ENCODE assay signal across 21 cellular contexts in genomic region chr1:205703072-205703471, GRCh38. TPM values are rescaled to one million over a fixed set of nuclear protein-coding genes. Genes with fewer than 3 reads are reported as not detected.
DNase-seq lines count a peak whose midpoint lies in the region; ATAC-seq, FAIRE-seq and TF ChIP-seq lines count a peak whose summit lies in the region.
"Had no signal": no experiment of that assay in that cellular context is flagged by ENCODE, and none has a peak within 500 bp of the region (broad histone marks: within the 10 kb centered on the region; RNA-seq: fewer than 3 reads in every experiment).

No MANE protein-coding gene starts in this region.

- H3K27ac Mint-ChIP-seq in effector memory CD8-positive, alpha-beta T cell: peak overlapping the region; percentile 66 to 78
- H3K27ac Mint-ChIP-seq: activated naive CD4-positive, alpha-beta T cell treated with anti-CD3 and anti-CD28 coated beads, Interleukin-2, amount 10 ng/mL, durations not matched to agents 7 days and 5 days; activated T-cell treated with anti-CD3 and anti-CD28 coated beads, Interleukin-2, amount 50 U/mL, for 24 hours; T-cell had no signal

- intact Hi-C loops in pancreas (cut with DNase I): loop anchor here in 1 of 3 donors (5.0 kb wide), 1 partner anchor 41 kb away; no protein-coding TSS in a partner anchor

- peaks cover 3% of the 10 kb centered on the region for H3K36me3 Mint-ChIP-seq in effector memory CD8-positive, alpha-beta T cell (ENCODE audit: insufficient read depth)

- H3K27me3 ChIP-seq in pancreas: no peaks in the 10 kb centered on the region
- H3K27me3 ChIP-seq: ascending aorta, heart right ventricle had no signal

- no peak overlapping the region for H3K4me3 ChIP-seq in pancreas
- H3K4me3 ChIP-seq: A549, ascending aorta, heart right ventricle had no signal

- no peak overlapping the region for H3K4me3 Mint-ChIP-seq in effector memory CD8-positive, alpha-beta T cell
- H3K4me3 Mint-ChIP-seq: activated naive CD4-positive, alpha-beta T cell treated with anti-CD3 and anti-CD28 coated beads, Interleukin-2, amount 10 ng/mL, durations not matched to agents 7 days and 5 days; activated T-cell treated with anti-CD3 and anti-CD28 coated beads, Interleukin-2, amount 50 U/mL, for 24 hours; CD4-positive, alpha-beta memory T cell; T-cell had no signal

- H3K9me3 ChIP-seq in pancreas: no peaks in the 10 kb centered on the region
- H3K9me3 ChIP-seq: A549, ascending aorta, heart right ventricle had no signal

- H3K27me3 Mint-ChIP-seq in effector memory CD8-positive, alpha-beta T cell: no peaks in the 10 kb centered on the region
- H3K27me3 Mint-ChIP-seq: activated naive CD4-positive, alpha-beta T cell treated with anti-CD3 and anti-CD28 coated beads, Interleukin-2, amount 10 ng/mL, durations not matched to agents 7 days and 5 days; activated T-cell treated with anti-CD3 and anti-CD28 coated beads, Interleukin-2, amount 50 U/mL, for 24 hours; CD4-positive, alpha-beta memory T cell had no signal

- no peak for TF ChIP-seq CTCF in pancreas (IDR thresholded peaks at IDR 0.05)

- FAIRE-seq in pancreas (lab: Jason Lieb, UNC): no peak
- FAIRE-seq: A549 had no signal

- DNase-seq in NCI-H2196 (lab: John Stamatoyannopoulos, UW; ENCODE audit: unreplicated experiment): peak; percentile 29
- DNase-seq in NCI-H2196 treated with DMSO at 0.1 percent for 48 hours (lab: John Stamatoyannopoulos, UW; ENCODE audit: unreplicated experiment): no peak
- peak; percentile 52 for DNase-seq in NCI-H2029 treated with DMSO at 0.1 percent for 48 hours (lab: John Stamatoyannopoulos, UW)
- no peak for DNase-seq in effector memory CD8-positive, alpha-beta T cell
- DNase-seq in pancreas: no peak
- DNase-seq in SKM-1 (lab: John Stamatoyannopoulos, UW; ENCODE audit: unreplicated experiment): no peak
- DNase-seq in stimulated activated CD4-positive, alpha-beta T cell treated with anti-CD3 and anti-CD28 coated beads, Interleukin-4, amount 100 ng/mL, for 24 hours: no peak
- DNase-seq: activated CD4-positive, alpha-beta T cell treated with anti-CD3 and anti-CD28 coated beads, Interleukin-2, amount 50 U/mL, for 48 hours; activated naive CD4-positive, alpha-beta T cell treated with anti-CD3 and anti-CD28 coated beads, Interleukin-2, amount 10 ng/mL, durations not matched to agents 7 days and 5 days; activated T-cell treated with anti-CD3 and anti-CD28 coated beads, Interleukin-2, amount 50 U/mL, for 24 hours; CD4-positive, alpha-beta memory T cell; effector memory CD4-positive, alpha-beta T cell; heart right ventricle; NCI-H2081 treated with DMSO at 0.1 percent for 48 hours; stimulated activated CD4-positive, alpha-beta T cell treated with anti-CD3 and anti-CD28 coated beads, Interleukin-12 subunit alpha, Interleukin-12 subunit beta, amount 100 ng/mL, for 4 hours; T-cell had no signal

- no peaks in the 10 kb centered on the region for H3K4me1 Mint-ChIP-seq in effector memory CD8-positive, alpha-beta T cell (ENCODE audit: low read depth in 2 of 2)
- H3K4me1 Mint-ChIP-seq: CD4-positive, alpha-beta memory T cell had no signal

- ATAC-seq in effector memory CD8-positive, alpha-beta T cell (replicated peaks): no peak
- peak in 3 of 4 donors; percentile 71 to 77 (median 74) for ATAC-seq in pancreas
- no peak for ATAC-seq in GM21423 (IDR thresholded peaks at IDR 0.05; ENCODE audit: unreplicated experiment)
- ATAC-seq: HCT116, heart right ventricle, T-cell had no signal

- H3K9me3 Mint-ChIP-seq in effector memory CD8-positive, alpha-beta T cell: no peaks in the 10 kb centered on the region
- H3K9me3 Mint-ChIP-seq: activated naive CD4-positive, alpha-beta T cell treated with anti-CD3 and anti-CD28 coated beads, Interleukin-2, amount 10 ng/mL, durations not matched to agents 7 days and 5 days; activated T-cell treated with anti-CD3 and anti-CD28 coated beads, Interleukin-2, amount 50 U/mL, for 24 hours; CD4-positive, alpha-beta memory T cell; T-cell had no signal

- no peaks in the 10 kb centered on the region for H3K36me3 ChIP-seq in pancreas

- no peaks in the 10 kb centered on the region for H3K4me1 ChIP-seq in pancreas
- H3K4me1 ChIP-seq: A549, ascending aorta had no signal

- 33 to 34% methylated on average over 1 of the region's 1 CpG for WGBS in pancreas, 2 donors

- H3K27ac ChIP-seq in pancreas: no peak overlapping the region
- H3K27ac ChIP-seq: A549, ascending aorta, heart right ventricle, HL-60 had no signal

RNA-seq across cellular contexts. Expression of gene SLC45A3, which starts 22.8 kb away (rescaled TPM):
- 1 to 10 TPM in 3 of 6 donors, under 1 TPM in 3; 0.28 to 2.1 (median 0.90) TPM for total RNA-seq in pancreas
- 1 to 10 TPM; 1.4 to 4.7 TPM for polyA plus RNA-seq in pancreas
- polyA plus RNA-seq: CD4-positive, alpha-beta memory T cell had no signal

RNA-seq across cellular contexts. Expression of gene NUCKS1, which starts 46.9 kb away (rescaled TPM):
- total RNA-seq in pancreas: 10 to 100 TPM; 33.0 to 69.6 (median 53.5) TPM
- 10 to 100 TPM; 15.1 to 91.4 TPM for polyA plus RNA-seq in pancreas

Comparison
In these comparisons a context has a peak if more than half of its experiments do, and no peak if none do; other contexts are left out.
1. DNase-seq: peak in NCI-H2196 (single experiment) and NCI-H2029 treated with DMSO at 0.1 percent for 48 hours (single experiment); none in NCI-H2196 treated with DMSO at 0.1 percent for 48 hours (single experiment), effector memory CD8-positive, alpha-beta T cell (0 of 3), pancreas (0 of 6), SKM-1 (single experiment) and stimulated activated CD4-positive, alpha-beta T cell treated with anti-CD3 and anti-CD28 coated beads, Interleukin-4, amount 100 ng/mL, for 24 hours (single experiment).
2. ATAC-seq: peak in pancreas (3 of 4); none in effector memory CD8-positive, alpha-beta T cell (single experiment) and GM21423 (single experiment).